Comparison of ENCODE assay signal across 9 cellular contexts in genomic region chr17:79801156-79802038, GRCh38. TPM values are rescaled to one million over a fixed set of nuclear protein-coding genes. Genes with fewer than 3 reads are reported as not detected.
DNase-seq lines count a peak whose midpoint lies in the region; ATAC-seq and TF ChIP-seq lines count a peak whose summit lies in the region.
"Had no signal": no experiment of that assay in that cellular context is flagged by ENCODE, and none has a peak within 500 bp of the region (broad histone marks: within the 10 kb centered on the region; RNA-seq: fewer than 3 reads in every experiment).

No MANE protein-coding gene starts in this region.

- no peak for ATAC-seq in CD4-positive, CD25-positive, alpha-beta regulatory T cell (ENCODE audit: low read depth in 2 of 2)
- ATAC-seq in HG03439 (IDR thresholded peaks at IDR 0.05; ENCODE audit: unreplicated experiment): no peak

- peaks cover 10 to 60% (median 28%) of the 10 kb centered on the region in 4 donors for H3K4me1 Mint-ChIP-seq in CD4-positive, CD25-positive, alpha-beta regulatory T cell

- peaks cover 73% of the 10 kb centered on the region for H3K27me3 Mint-ChIP-seq in CD4-positive, CD25-positive, alpha-beta regulatory T cell

- peaks cover 76% of the 10 kb centered on the region for H3K4me1 ChIP-seq in CD4-positive, CD25-positive, alpha-beta regulatory T cell (ENCODE audit: control insufficient read depth, insufficient read depth, low read length, poor library complexity, severe bottlenecking)
- H3K4me1 ChIP-seq in HUES48 (ENCODE audit: control insufficient read depth, insufficient read depth, low read length): peaks cover 27% of the 10 kb centered on the region
- peaks cover 16 to 18% of the 10 kb centered on the region in 2 donors for H3K4me1 ChIP-seq in ascending aorta
- H3K4me1 ChIP-seq in mucosa of rectum (ENCODE audit: control insufficient read depth in 2 of 2, insufficient read depth in 2 of 2, low read length in 2 of 2): peaks cover 25 to 31% of the 10 kb centered on the region in 2 donors

- TF ChIP-seq CTCF in ascending aorta (IDR thresholded peaks at IDR 0.05): no peak

- DNase-seq in CD4-positive, CD25-positive, alpha-beta regulatory T cell: no peak
- DNase-seq in ascending aorta (ENCODE audit: low spot score in 2 of 2): no peak
- no peak for DNase-seq in stimulated activated CD4-positive, alpha-beta T cell treated with anti-CD3 and anti-CD28 coated beads, Interleukin-1b, Interleukin-23, amount 100 ng/mL, for 48 hours
- DNase-seq in stimulated activated CD4-positive, alpha-beta T cell treated with anti-CD3 and anti-CD28 coated beads, Interleukin-15, amount 100 ng/mL, for 24 hours: no peak
- DNase-seq in stimulated activated CD4-positive, alpha-beta T cell treated with anti-CD3 and anti-CD28 coated beads, Interleukin-2, amount 100 ng/mL, for 48 hours: no peak

- peak overlapping the region in 1 of 3 donors; percentile 9 for H3K27ac Mint-ChIP-seq in CD4-positive, CD25-positive, alpha-beta regulatory T cell

- no peaks in the 10 kb centered on the region for H3K36me3 Mint-ChIP-seq in CD4-positive, CD25-positive, alpha-beta regulatory T cell

- peaks cover 44% of the 10 kb centered on the region for H3K27me3 ChIP-seq in CD4-positive, CD25-positive, alpha-beta regulatory T cell (ENCODE audit: control insufficient read depth, insufficient read depth, low read length)
- H3K27me3 ChIP-seq in HUES48 (ENCODE audit: control insufficient read depth, insufficient read depth, low read length): peaks cover 93% of the 10 kb centered on the region
- peaks cover 79% of the 10 kb centered on the region for H3K27me3 ChIP-seq in ascending aorta
- peaks cover 82 to 83% of the 10 kb centered on the region in 2 donors for H3K27me3 ChIP-seq in mucosa of rectum (ENCODE audit: control insufficient read depth in 2 of 2, insufficient read depth in 2 of 2, low read length in 2 of 2)

- H3K9ac ChIP-seq in HUES48 (ENCODE audit: low read depth, low read length) (no peak overlapping the region), mucosa of rectum (ENCODE audit: low read depth in 1 of 2, low read length in 2 of 2) (peak overlapping the region in 1 of 2 donors; percentile 31)

- no peak overlapping the region for H3K4me3 ChIP-seq in CD4-positive, CD25-positive, alpha-beta regulatory T cell (ENCODE audit: low read depth, low read length)
- peak overlapping the region; percentile 45 for H3K4me3 ChIP-seq in HUES48 (ENCODE audit: low read depth, low read length)
- H3K4me3 ChIP-seq in ascending aorta: peak overlapping the region; percentile 8 to 9
- peak overlapping the region; percentile 41 to 65 for H3K4me3 ChIP-seq in mucosa of rectum (ENCODE audit: low read length in 2 of 2)

- H3K4me3 Mint-ChIP-seq in CD4-positive, CD25-positive, alpha-beta regulatory T cell: peak overlapping the region in 3 of 4 donors; percentile 35 to 88 (median 38)

- no peaks in the 10 kb centered on the region for H3K36me3 ChIP-seq in CD4-positive, CD25-positive, alpha-beta regulatory T cell (ENCODE audit: control insufficient read depth, insufficient read depth, low read length)
- H3K36me3 ChIP-seq in HUES48 (ENCODE audit: control insufficient read depth, insufficient read depth, low read length) (no peaks in the 10 kb centered on the region), ascending aorta (no peaks in the 10 kb centered on the region), mucosa of rectum (ENCODE audit: control insufficient read depth in 2 of 2, insufficient read depth in 2 of 2, low read length in 2 of 2) (no peaks in the 10 kb centered on the region)

- no peaks in the 10 kb centered on the region for H3K9me3 ChIP-seq in CD4-positive, CD25-positive, alpha-beta regulatory T cell (ENCODE audit: control insufficient read depth in 2 of 2, low read length in 2 of 2)
- no peaks in the 10 kb centered on the region; the same call in 1 of the 2 replicates for H3K9me3 ChIP-seq in HUES48 (ENCODE audit: control insufficient read depth, insufficient read depth, low read length)
- H3K9me3 ChIP-seq in ascending aorta: no peaks in the 10 kb centered on the region
- H3K9me3 ChIP-seq in mucosa of rectum (ENCODE audit: control insufficient read depth in 2 of 2, low read length in 2 of 2): no peaks in the 10 kb centered on the region

- intact Hi-C loops in ascending aorta (cut with DNase I): no loop called here

- H3K9me3 Mint-ChIP-seq in CD4-positive, CD25-positive, alpha-beta regulatory T cell: peaks cover 0 to 11% (median 0%) of the 10 kb centered on the region in 7 donors

- H3K27ac ChIP-seq in CD4-positive, CD25-positive, alpha-beta regulatory T cell (ENCODE audit: insufficient read depth, low read length, poor library complexity, severe bottlenecking): no peak overlapping the region
- H3K27ac ChIP-seq in HUES48 (ENCODE audit: low read depth, low read length) (no peak overlapping the region), ascending aorta (no peak overlapping the region), mucosa of rectum (ENCODE audit: low read depth in 2 of 2, low read length in 2 of 2) (no peak overlapping the region)
- H3K27ac ChIP-seq: epithelial cell of prostate had no signal

RNA-seq across cellular contexts. Expression of gene CBX8, which starts 4.5 kb away (rescaled TPM):
- 3.4 TPM for total RNA-seq in CD4-positive, CD25-positive, alpha-beta regulatory T cell
- 1 to 10 TPM in 2 of 4 donors, under 1 TPM in 2; 0.30 to 1.7 (median 0.87) TPM for polyA plus RNA-seq in CD4-positive, CD25-positive, alpha-beta regulatory T cell
- 1.1 TPM for total RNA-seq in ascending aorta

RNA-seq across cellular contexts. Expression of gene CBX2, which starts 23.4 kb away (rescaled TPM):
- 0.81 TPM for total RNA-seq in CD4-positive, CD25-positive, alpha-beta regulatory T cell
- polyA plus RNA-seq in CD4-positive, CD25-positive, alpha-beta regulatory T cell: under 1 TPM in 2 of 4 donors, not detected in 2; 0.11 to 0.17 TPM
- 4.6 TPM for total RNA-seq in ascending aorta

RNA-seq across cellular contexts. Expression of gene CBX4, which starts 37.8 kb away (rescaled TPM):
- 137 TPM for total RNA-seq in CD4-positive, CD25-positive, alpha-beta regulatory T cell
- polyA plus RNA-seq in CD4-positive, CD25-positive, alpha-beta regulatory T cell: 10 to 100 TPM in 1 of 4 donors, 1 to 10 TPM in 3; 2.9 to 10.0 (median 4.6) TPM
- total RNA-seq in ascending aorta: 25.7 TPM
